In the genomic region with DNA sequence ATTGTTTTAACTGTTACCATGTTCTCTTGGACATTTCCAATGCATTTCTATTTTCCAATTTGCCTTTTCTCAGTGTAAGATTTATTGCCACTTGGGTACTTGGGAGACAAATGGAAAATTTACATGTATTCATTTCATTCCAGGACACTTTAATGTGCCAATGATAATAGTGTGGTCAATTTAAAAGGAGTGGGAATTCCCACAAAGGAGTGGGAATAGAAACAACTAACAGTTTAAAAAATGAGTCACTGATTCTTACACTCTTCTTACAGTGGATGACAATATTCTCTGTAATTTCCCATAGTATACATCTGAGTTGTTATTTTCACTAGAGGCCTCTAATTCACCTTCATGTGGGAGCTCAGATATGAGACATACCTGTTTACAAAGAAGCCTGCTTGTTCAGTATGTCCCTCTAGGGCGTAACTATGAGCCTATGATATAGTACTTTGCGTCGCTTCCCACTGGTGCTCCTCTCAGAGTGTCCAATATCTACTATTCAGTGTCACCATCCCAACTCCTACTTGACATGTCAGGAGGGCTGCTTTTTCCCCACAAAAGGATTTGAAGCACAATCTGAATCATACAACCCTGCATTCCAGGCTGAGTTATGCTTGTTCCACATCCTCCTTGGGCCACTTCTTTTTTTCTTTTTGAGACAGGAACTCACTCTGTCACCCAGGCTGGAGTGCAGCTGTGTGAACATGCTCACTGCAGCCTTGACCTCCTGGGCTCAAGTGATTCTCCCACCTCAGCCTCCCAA, we compare ENCODE assay signal across 16 cellular contexts.
DNase-seq lines count a peak whose midpoint lies in the region; ATAC-seq and TF ChIP-seq lines count a peak whose summit lies in the region.
"Had no signal": no experiment of that assay in that cellular context is flagged by ENCODE, and none has a peak within 500 bp of the region (broad histone marks: within the 10 kb centered on the region; RNA-seq: fewer than 3 reads in every experiment).

No MANE protein-coding gene starts in this region.

- H3K4me3 ChIP-seq in choroid plexus epithelial cell (ENCODE audit: low read depth, low read length) (no peak overlapping the region), GM23338 (no peak overlapping the region)
- H3K4me3 ChIP-seq: gastroesophageal sphincter, transverse colon had no signal

- no peaks in the 10 kb centered on the region for H3K36me3 Mint-ChIP-seq in GM23338 (ENCODE audit: low read depth)

- H3K79me2 ChIP-seq in GM23338 (replicated peaks; ENCODE audit: insufficient read depth) = no peaks in the 10 kb centered on the region

- no peak for ATAC-seq in GM23338
- ATAC-seq in GM21717 (IDR thresholded peaks at IDR 0.05; ENCODE audit: unreplicated experiment) = no peak
- ATAC-seq: gastroesophageal sphincter, right cardiac atrium had no signal

- no peak overlapping the region for H3K27ac Mint-ChIP-seq in GM23338

- H3K9me3 Mint-ChIP-seq in GM23338 = no peaks in the 10 kb centered on the region; the same call in 2 of the 3 replicates

- no peaks in the 10 kb centered on the region for H3K9me2 ChIP-seq in GM23338 (ENCODE audit: insufficient read depth)

- no peaks in the 10 kb centered on the region for H3K27me3 Mint-ChIP-seq in GM23338 (ENCODE audit: insufficient read depth, low read depth, poor library complexity)

- DNase-seq in Caki2 (ENCODE audit: low read depth) (peak; percentile 53), LHCN-M2 (ENCODE audit: low read depth) (peak; percentile 88), choroid plexus epithelial cell (ENCODE audit: low read depth) (peak; percentile 6), myocyte (ENCODE audit: low read depth) (peak; percentile 68), DMS 273 treated with DMSO at 0.1 percent for 48 hours (lab: John Stamatoyannopoulos, UW) (no peak), GM23338 (ENCODE audit: low spot score) (no peak)
- DNase-seq in stimulated activated CD4-positive, alpha-beta T cell treated with anti-CD3 and anti-CD28 coated beads, Interleukin-15, amount 100 ng/mL, for 24 hours = no peak
- DNase-seq: activated effector memory CD4-positive, alpha-beta T cell treated with Interleukin-2 at 50 U/mL for 16 hours; anterior cingulate cortex; GOT3; NCI-H1694; right cardiac atrium; stimulated activated CD4-positive, alpha-beta T cell treated with anti-CD3 and anti-CD28 coated beads, Interleukin-4, amount 100 ng/mL, for 4 hours; transverse colon had no signal

- H3K4me3 Mint-ChIP-seq in GM23338 = no peak overlapping the region

- no peak overlapping the region for H3K4me2 ChIP-seq in GM23338

- H3K36me3 ChIP-seq in GM23338 (ENCODE audit: insufficient read depth) = no peaks in the 10 kb centered on the region
- H3K36me3 ChIP-seq: gastroesophageal sphincter, transverse colon had no signal

- H3K4me1 ChIP-seq in GM23338 (ENCODE audit: insufficient read depth) = no peaks in the 10 kb centered on the region
- H3K4me1 ChIP-seq: gastroesophageal sphincter, transverse colon had no signal

- H3K27ac ChIP-seq in GM23338 (ENCODE audit: low read depth) = no peak overlapping the region
- H3K27ac ChIP-seq: gastroesophageal sphincter, transverse colon had no signal

- no peak for TF ChIP-seq CTCF in choroid plexus epithelial cell (conservative IDR thresholded peaks at IDR 0.05; ENCODE audit: low read depth, low read length)
- no peak for TF ChIP-seq CTCF in GM23338 (conservative IDR thresholded peaks at IDR 0.05; ENCODE audit: low read depth in 2 of 2)

- no peaks in the 10 kb centered on the region for H3K27me3 ChIP-seq in GM23338 (ENCODE audit: insufficient read depth)
- H3K27me3 ChIP-seq: gastroesophageal sphincter, transverse colon had no signal

- no peaks in the 10 kb centered on the region for H4K20me1 ChIP-seq in GM23338 (replicated peaks; ENCODE audit: insufficient read depth)

- in situ Hi-C loops in Caki2 (cut with HindIII; ENCODE audit: low pct_unique_long_range_greater_than_20kb, low sequenced_read_pairs) = no loop called here

- no peak overlapping the region for H2AFZ ChIP-seq in GM23338

- H3K4me1 Mint-ChIP-seq in GM23338 = no peaks in the 10 kb centered on the region

- no peaks in the 10 kb centered on the region for H3F3A ChIP-seq in GM23338 (replicated peaks; ENCODE audit: low read depth)

TF ChIP-seq in GM23338, 12 proteins besides CTCF, POLR2A, EP300 and RAD21 (continues in another document):
- TF ChIP-seq JUNB (IDR thresholded peaks at IDR 0.05; ENCODE audit: unreplicated experiment) (no peak), ZNF114 (CRISPR knock-in tag; IDR thresholded peaks at IDR 0.05) (no peak), ZNF331 (CRISPR knock-in tag; IDR thresholded peaks at IDR 0.05; ENCODE audit: low read depth) (no peak), NANOG (IDR thresholded peaks at IDR 0.05; ENCODE audit: borderline replicate concordance) (no peak), EZH2 (IDR thresholded peaks at IDR 0.05; ENCODE audit: low read depth, unreplicated experiment) (no peak)
- TF ChIP-seq, protein P1, sequence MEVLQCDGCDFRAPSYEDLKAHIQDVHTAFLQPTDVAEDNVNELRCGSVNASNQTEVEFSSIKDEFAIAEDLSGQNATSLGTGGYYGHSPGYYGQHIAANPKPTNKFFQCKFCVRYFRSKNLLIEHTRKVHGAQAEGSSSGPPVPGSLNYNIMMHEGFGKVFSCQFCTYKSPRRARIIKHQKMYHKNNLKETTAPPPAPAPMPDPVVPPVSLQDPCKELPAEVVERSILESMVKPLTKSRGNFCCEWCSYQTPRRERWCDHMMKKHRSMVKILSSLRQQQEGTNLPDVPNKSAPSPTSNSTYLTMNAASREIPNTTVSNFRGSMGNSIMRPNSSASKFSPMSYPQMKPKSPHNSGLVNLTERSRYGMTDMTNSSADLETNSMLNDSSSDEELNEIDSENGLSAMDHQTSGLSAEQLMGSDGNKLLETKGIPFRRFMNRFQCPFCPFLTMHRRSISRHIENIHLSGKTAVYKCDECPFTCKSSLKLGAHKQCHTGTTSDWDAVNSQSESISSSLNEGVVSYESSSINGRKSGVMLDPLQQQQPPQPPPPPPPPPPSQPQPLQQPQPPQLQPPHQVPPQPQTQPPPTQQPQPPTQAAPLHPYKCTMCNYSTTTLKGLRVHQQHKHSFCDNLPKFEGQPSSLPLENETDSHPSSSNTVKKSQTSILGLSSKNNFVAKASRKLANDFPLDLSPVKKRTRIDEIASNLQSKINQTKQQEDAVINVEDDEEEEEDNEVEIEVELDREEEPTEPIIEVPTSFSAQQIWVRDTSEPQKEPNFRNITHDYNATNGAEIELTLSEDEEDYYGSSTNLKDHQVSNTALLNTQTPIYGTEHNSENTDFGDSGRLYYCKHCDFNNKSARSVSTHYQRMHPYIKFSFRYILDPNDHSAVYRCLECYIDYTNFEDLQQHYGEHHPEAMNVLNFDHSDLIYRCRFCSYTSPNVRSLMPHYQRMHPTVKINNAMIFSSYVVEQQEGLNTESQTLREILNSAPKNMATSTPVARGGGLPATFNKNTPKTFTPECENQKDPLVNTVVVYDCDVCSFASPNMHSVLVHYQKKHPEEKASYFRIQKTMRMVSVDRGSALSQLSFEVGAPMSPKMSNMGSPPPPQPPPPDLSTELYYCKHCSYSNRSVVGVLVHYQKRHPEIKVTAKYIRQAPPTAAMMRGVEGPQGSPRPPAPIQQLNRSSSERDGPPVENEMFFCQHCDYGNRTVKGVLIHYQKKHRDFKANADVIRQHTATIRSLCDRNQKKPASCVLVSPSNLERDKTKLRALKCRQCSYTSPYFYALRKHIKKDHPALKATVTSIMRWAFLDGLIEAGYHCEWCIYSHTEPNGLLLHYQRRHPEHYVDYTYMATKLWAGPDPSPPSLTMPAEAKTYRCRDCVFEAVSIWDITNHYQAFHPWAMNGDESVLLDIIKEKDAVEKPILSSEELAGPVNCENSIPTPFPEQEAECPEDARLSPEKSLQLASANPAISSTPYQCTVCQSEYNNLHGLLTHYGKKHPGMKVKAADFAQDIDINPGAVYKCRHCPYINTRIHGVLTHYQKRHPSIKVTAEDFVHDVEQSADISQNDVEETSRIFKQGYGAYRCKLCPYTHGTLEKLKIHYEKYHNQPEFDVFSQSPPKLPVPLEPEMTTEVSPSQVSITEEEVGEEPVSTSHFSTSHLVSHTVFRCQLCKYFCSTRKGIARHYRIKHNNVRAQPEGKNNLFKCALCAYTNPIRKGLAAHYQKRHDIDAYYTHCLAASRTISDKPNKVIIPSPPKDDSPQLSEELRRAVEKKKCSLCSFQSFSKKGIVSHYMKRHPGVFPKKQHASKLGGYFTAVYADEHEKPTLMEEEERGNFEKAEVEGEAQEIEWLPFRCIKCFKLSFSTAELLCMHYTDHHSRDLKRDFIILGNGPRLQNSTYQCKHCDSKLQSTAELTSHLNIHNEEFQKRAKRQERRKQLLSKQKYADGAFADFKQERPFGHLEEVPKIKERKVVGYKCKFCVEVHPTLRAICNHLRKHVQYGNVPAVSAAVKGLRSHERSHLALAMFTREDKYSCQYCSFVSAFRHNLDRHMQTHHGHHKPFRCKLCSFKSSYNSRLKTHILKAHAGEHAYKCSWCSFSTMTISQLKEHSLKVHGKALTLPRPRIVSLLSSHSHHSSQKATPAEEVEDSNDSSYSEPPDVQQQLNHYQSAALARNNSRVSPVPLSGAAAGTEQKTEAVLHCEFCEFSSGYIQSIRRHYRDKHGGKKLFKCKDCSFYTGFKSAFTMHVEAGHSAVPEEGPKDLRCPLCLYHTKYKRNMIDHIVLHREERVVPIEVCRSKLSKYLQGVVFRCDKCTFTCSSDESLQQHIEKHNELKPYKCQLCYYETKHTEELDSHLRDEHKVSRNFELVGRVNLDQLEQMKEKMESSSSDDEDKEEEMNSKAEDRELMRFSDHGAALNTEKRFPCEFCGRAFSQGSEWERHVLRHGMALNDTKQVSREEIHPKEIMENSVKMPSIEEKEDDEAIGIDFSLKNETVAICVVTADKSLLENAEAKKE (CRISPR knock-in tag; IDR thresholded peaks at IDR 0.05) = no peak
- TF ChIP-seq, protein P2, sequence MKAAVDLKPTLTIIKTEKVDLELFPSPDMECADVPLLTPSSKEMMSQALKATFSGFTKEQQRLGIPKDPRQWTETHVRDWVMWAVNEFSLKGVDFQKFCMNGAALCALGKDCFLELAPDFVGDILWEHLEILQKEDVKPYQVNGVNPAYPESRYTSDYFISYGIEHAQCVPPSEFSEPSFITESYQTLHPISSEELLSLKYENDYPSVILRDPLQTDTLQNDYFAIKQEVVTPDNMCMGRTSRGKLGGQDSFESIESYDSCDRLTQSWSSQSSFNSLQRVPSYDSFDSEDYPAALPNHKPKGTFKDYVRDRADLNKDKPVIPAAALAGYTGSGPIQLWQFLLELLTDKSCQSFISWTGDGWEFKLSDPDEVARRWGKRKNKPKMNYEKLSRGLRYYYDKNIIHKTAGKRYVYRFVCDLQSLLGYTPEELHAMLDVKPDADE (IDR thresholded peaks at IDR 0.05) = no peak

Comparison
In these comparisons a context has a peak if more than half of its experiments do, and no peak if none do; other contexts are left out.
1. DNase-seq: peak in Caki2 (single experiment), LHCN-M2 (single experiment), choroid plexus epithelial cell (single experiment) and myocyte (single experiment); none in DMS 273 treated with DMSO at 0.1 percent for 48 hours (single experiment), GM23338 (single experiment) and stimulated activated CD4-positive, alpha-beta T cell treated with anti-CD3 and anti-CD28 coated beads, Interleukin-15, amount 100 ng/mL, for 24 hours (single experiment).